Comparison of ENCODE assay signal across 21 cellular contexts in the genomic region with DNA sequence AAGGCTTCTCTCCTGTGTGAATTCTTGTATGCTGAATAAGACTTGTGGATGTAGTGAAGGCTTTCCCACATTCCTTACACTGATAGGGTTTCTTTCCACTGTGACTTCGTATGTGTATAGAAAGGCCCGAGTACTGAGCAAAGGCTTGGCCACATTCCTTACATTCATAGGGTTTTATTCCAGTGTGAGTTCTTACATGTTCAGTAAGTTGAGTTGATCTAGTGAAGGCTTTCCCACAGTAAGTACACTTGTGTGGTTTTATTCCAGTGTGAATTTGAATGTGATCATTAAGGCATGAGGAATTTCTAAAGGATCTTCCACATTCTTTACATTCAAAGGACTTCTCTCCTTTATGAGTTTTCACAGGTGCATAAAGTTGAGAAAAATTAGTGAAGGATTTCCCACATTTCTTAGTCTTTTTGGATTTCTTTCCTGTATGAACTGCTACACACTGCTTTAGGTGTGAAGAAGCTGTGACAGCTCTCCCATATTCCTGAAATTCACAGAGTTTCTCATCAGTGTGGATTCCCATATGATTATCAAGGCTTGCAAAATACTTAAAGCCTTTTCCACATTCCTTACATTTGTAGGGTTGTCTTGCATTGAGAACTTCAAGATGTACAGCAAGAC. TPM values are rescaled to one million over a fixed set of nuclear protein-coding genes. Genes with fewer than 3 reads are reported as not detected.
DNase-seq lines count a peak whose midpoint lies in the region; ATAC-seq, FAIRE-seq and TF ChIP-seq lines count a peak whose summit lies in the region.
"Had no signal": no experiment of that assay in that cellular context is flagged by ENCODE, and none has a peak within 500 bp of the region (broad histone marks: within the 10 kb centered on the region; RNA-seq: fewer than 3 reads in every experiment).

No MANE protein-coding gene starts in this region.

- peaks cover 74 to 97% (median 86%) of the 10 kb centered on the region in 11 experiments for H3K36me3 ChIP-seq in BLaER1 treated with 17β-estradiol and CSF1 and Interleukin-3, amounts not matched to agents 10 nM and 100 nM
- peaks cover 82% of the 10 kb centered on the region for H3K36me3 ChIP-seq in OCI-LY7 (ENCODE audit: insufficient read depth, low read length)
- H3K36me3 ChIP-seq in GM12878 (ENCODE audit: control insufficient read depth in 2 of 2, insufficient read depth in 2 of 2, low read length in 1 of 2) = peaks cover 9 to 34% of the 10 kb centered on the region in 2 experiments

- POLR2A ChIA-PET in OCI-LY7 (lab: Charles Lee) = no interaction called here
- POLR2A ChIA-PET in GM12878 (lab: Charles Lee) = no interaction called here

- BruUV-seq in OCI-LY7 (replicated peaks; lab: Mats Ljungman, UMichigan) (TSS peak; percentile 44), GM12878 (replicated peaks; lab: Mats Ljungman, UMichigan) (TSS peak; percentile 36)

- no peak for TF ChIP-seq EP300 in GM12878 (IDR thresholded peaks at IDR 0.05; ENCODE audit: borderline replicate concordance in 1 of 2, control insufficient read depth in 1 of 2, low read depth in 2 of 2, low read length in 2 of 2)

- no peak for FAIRE-seq in GM12878 (lab: Jason Lieb, UNC)
- FAIRE-seq: D721Med had no signal

- H3K9me3 ChIP-seq in BLaER1 treated with 17β-estradiol and CSF1 and Interleukin-3, amounts not matched to agents 10 nM and 100 nM (replicated peaks in 1 of 11) = peaks cover 60 to 94% (median 68%) of the 10 kb centered on the region in 11 experiments
- H3K9me3 ChIP-seq in OCI-LY7 (ENCODE audit: low read length) (peaks cover 15% of the 10 kb centered on the region; the same call in 1 of the 2 replicates), GM12878 (replicated peaks; ENCODE audit: control insufficient read depth, insufficient read depth, low read length) (peaks cover 25% of the 10 kb centered on the region)

- no peaks in the 10 kb centered on the region for H3K4me1 ChIP-seq in BLaER1 treated with 17β-estradiol and CSF1 and Interleukin-3, amounts not matched to agents 10 nM and 100 nM
- H3K4me1 ChIP-seq in OCI-LY7 (ENCODE audit: insufficient read depth, low read length, poor library complexity, severe bottlenecking) = no peaks in the 10 kb centered on the region
- H3K4me1 ChIP-seq in GM12878 (ENCODE audit: control insufficient read depth, insufficient read depth, low read length) = no peaks in the 10 kb centered on the region

- in situ Hi-C loops in GM12878 (cut with MboI) = no loop called here

- H4K20me1 ChIP-seq in BLaER1 treated with 17β-estradiol and CSF1 and Interleukin-3, amounts not matched to agents 10 nM and 100 nM = no peaks in the 10 kb centered on the region
- H4K20me1 ChIP-seq in OCI-LY7 (ENCODE audit: insufficient read depth, low read length) (no peaks in the 10 kb centered on the region), GM12878 (ENCODE audit: control insufficient read depth, insufficient read depth) (no peaks in the 10 kb centered on the region)

- no peak for TF ChIP-seq POLR2A in GM12878 (IDR thresholded peaks at IDR 0.05; ENCODE audit: low read depth, low read length)

- SMC1A ChIA-PET in GM12878 (lab: Charles Lee; ENCODE audit: uncharacterized antibody, unreplicated experiment) = no interaction called here

- no peaks in the 10 kb centered on the region for H3K4me1 Mint-ChIP-seq in progenitor cell of endocrine pancreas (ENCODE audit: low read depth)
- no peaks in the 10 kb centered on the region for H3K4me1 Mint-ChIP-seq in stimulated activated effector memory CD8-positive, alpha-beta T cell treated with anti-CD3 and anti-CD28 coated beads, Interleukin-12 subunit alpha, Interleukin-12 subunit beta, amount 100 ng/mL, for 72 hours
- H3K4me1 Mint-ChIP-seq: CD14-positive monocyte had no signal

- no peaks in the 10 kb centered on the region for H3K27me3 ChIP-seq in BLaER1 treated with 17β-estradiol and CSF1 and Interleukin-3, amounts not matched to agents 10 nM and 100 nM
- no peaks in the 10 kb centered on the region for H3K27me3 ChIP-seq in GM12878 (replicated peaks in 1 of 2; ENCODE audit: control insufficient read depth in 2 of 2, insufficient read depth in 2 of 2, low read length in 1 of 2)

- TF ChIP-seq CTCF in OCI-LY7 (conservative IDR thresholded peaks at IDR 0.05; ENCODE audit: low read length) (no peak), GM12878 (IDR thresholded peaks at IDR 0.05 in 2 of 3, conservative IDR thresholded peaks at IDR 0.05 in 1 of 3; ENCODE audit: control insufficient read depth in 2 of 3, extremely low read depth in 1 of 3, insufficient read depth in 1 of 3, low read depth in 3 of 3, low read length in 3 of 3) (no peak), progenitor cell of endocrine pancreas (IDR thresholded peaks at IDR 0.05; ENCODE audit: unreplicated experiment) (no peak)

- no peaks in the 10 kb centered on the region for H3K27me3 Mint-ChIP-seq in progenitor cell of endocrine pancreas

- no peak overlapping the region for H3K4me2 ChIP-seq in BLaER1 treated with 17β-estradiol and CSF1 and Interleukin-3, amounts not matched to agents 10 nM and 100 nM
- H3K4me2 ChIP-seq in OCI-LY7 (ENCODE audit: low read length) (no peak overlapping the region), GM12878 (ENCODE audit: control insufficient read depth, insufficient read depth) (no peak overlapping the region)

- peak overlapping the region; percentile 56 for H3K27ac Mint-ChIP-seq in progenitor cell of endocrine pancreas
- H3K27ac Mint-ChIP-seq in stimulated activated effector memory CD8-positive, alpha-beta T cell treated with anti-CD3 and anti-CD28 coated beads, Interleukin-12 subunit alpha, Interleukin-12 subunit beta, amount 100 ng/mL, for 72 hours = no peak overlapping the region
- H3K27ac Mint-ChIP-seq: CD14-positive monocyte had no signal

- H3K4me3 ChIP-seq in BLaER1 treated with 17β-estradiol and CSF1 and Interleukin-3, amounts not matched to agents 10 nM and 100 nM = peak overlapping the region in 7 of 10 experiments; percentile 21 to 48 (median 25); a peak in 9 of 20 replicates
- H3K4me3 ChIP-seq in OCI-LY7 (ENCODE audit: low read depth, low read length, poor library complexity, severe bottlenecking) = no peak overlapping the region
- H3K4me3 ChIP-seq in GM12878 = no peak overlapping the region

- CTCF ChIA-PET in OCI-LY7 (lab: Charles Lee; ENCODE audit: unreplicated experiment) (no interaction called here), GM12878 (lab: Yijun Ruan, JAX) (no interaction called here)

- peaks cover 43% of the 10 kb centered on the region for H3K9me3 Mint-ChIP-seq in progenitor cell of endocrine pancreas (ENCODE audit: low read depth)
- H3K9me3 Mint-ChIP-seq in stimulated activated effector memory CD8-positive, alpha-beta T cell treated with anti-CD3 and anti-CD28 coated beads, Interleukin-12 subunit alpha, Interleukin-12 subunit beta, amount 100 ng/mL, for 72 hours = peaks cover 17% of the 10 kb centered on the region

- DNase-seq in OCI-LY7 (ENCODE audit: low spot score) (no peak), GM12878 (ENCODE audit: low read depth, low spot score) (no peak), progenitor cell of endocrine pancreas (ENCODE audit: low spot score, unreplicated experiment) (no peak)
- no peak for DNase-seq in activated CD8-positive, alpha-beta memory T cell treated with anti-CD3 and anti-CD28 coated beads for 24 hours
- no peak for DNase-seq in stimulated activated effector memory CD8-positive, alpha-beta T cell treated with anti-CD3 and anti-CD28 coated beads, Interleukin-12 subunit alpha, Interleukin-12 subunit beta, amount 100 ng/mL, for 72 hours (ENCODE audit: low spot score in 2 of 2)
- DNase-seq: AML-193, DMS53, GF-D8, H7, NCI-H1105, NCI-H2029 treated with DMSO at 0.1 percent for 48 hours, NCI-H2171, NCI-H345, NCI-H524 treated with DMSO at 0.1 percent for 48 hours, NCI-H82, Right ventricle myocardium superior had no signal

- intact Hi-C loops in OCI-LY7 (cut with micrococcal nuclease; ENCODE audit: unreplicated experiment) (no loop called here), GM12878 (cut with micrococcal nuclease; ENCODE audit: unreplicated experiment) (no loop called here)

- no peak overlapping the region for H3K9ac ChIP-seq in BLaER1 treated with 17β-estradiol and CSF1 and Interleukin-3, amounts not matched to agents 10 nM and 100 nM
- H3K9ac ChIP-seq in GM12878 (ENCODE audit: control insufficient read depth, insufficient read depth, low read length) = no peak overlapping the region

- no peak for TF ChIP-seq RAD21 in GM12878 (IDR thresholded peaks at IDR 0.05; ENCODE audit: insufficient read depth, low read depth, low read length)

- H3K79me2 ChIP-seq in OCI-LY7 (ENCODE audit: insufficient read depth, low read depth, low read length) = no peaks in the 10 kb centered on the region
- H3K79me2 ChIP-seq in GM12878 (ENCODE audit: control insufficient read depth, insufficient read depth, low read length) = no peaks in the 10 kb centered on the region

- RAD21 ChIA-PET in GM12878 (lab: Charles Lee; ENCODE audit: unreplicated experiment) = no interaction called here

- H3K4me3 Mint-ChIP-seq in progenitor cell of endocrine pancreas (ENCODE audit: low read depth) = no peak overlapping the region
- no peak overlapping the region for H3K4me3 Mint-ChIP-seq in stimulated activated effector memory CD8-positive, alpha-beta T cell treated with anti-CD3 and anti-CD28 coated beads, Interleukin-12 subunit alpha, Interleukin-12 subunit beta, amount 100 ng/mL, for 72 hours
- H3K4me3 Mint-ChIP-seq: CD14-positive monocyte had no signal

- no peak overlapping the region for H3K27ac ChIP-seq in BLaER1 treated with 17β-estradiol and CSF1 and Interleukin-3, amounts not matched to agents 10 nM and 100 nM
- H3K27ac ChIP-seq in OCI-LY7 (ENCODE audit: low read depth, low read length, poor library complexity, severe bottlenecking) (no peak overlapping the region), GM12878 (ENCODE audit: control insufficient read depth, insufficient read depth) (no peak overlapping the region)
- H3K27ac ChIP-seq: HL-60 had no signal

- no peak overlapping the region for H2AFZ ChIP-seq in OCI-LY7 (ENCODE audit: low read length)
- no peak overlapping the region for H2AFZ ChIP-seq in GM12878 (ENCODE audit: control insufficient read depth, low read depth, low read length)

- H3K36me3 Mint-ChIP-seq in progenitor cell of endocrine pancreas (ENCODE audit: insufficient read depth) = peaks cover 82% of the 10 kb centered on the region
- peaks cover 55% of the 10 kb centered on the region for H3K36me3 Mint-ChIP-seq in stimulated activated effector memory CD8-positive, alpha-beta T cell treated with anti-CD3 and anti-CD28 coated beads, Interleukin-12 subunit alpha, Interleukin-12 subunit beta, amount 100 ng/mL, for 72 hours

- ATAC-seq in GM12878 = no peak
- ATAC-seq in HG03175 (IDR thresholded peaks at IDR 0.05; ENCODE audit: unreplicated experiment) = no peak
- ATAC-seq in stimulated activated effector memory CD8-positive, alpha-beta T cell treated with anti-CD3 and anti-CD28 coated beads, Interleukin-12 subunit alpha, Interleukin-12 subunit beta, amount 100 ng/mL, for 72 hours = no peak

- no peaks in the 10 kb centered on the region for H3K9me2 ChIP-seq in OCI-LY7 (ENCODE audit: insufficient read depth, low read length)

- 100% methylated on average over 2 of the region's 2 CpGs for WGBS in GM12878 (ENCODE audit: insufficient coverage, insufficient replicate concordance, low lambda C conversion rate, missing lambda C conversion rate)

RNA-seq across cellular contexts. Expression of a gene that starts 10.4 kb away (rescaled TPM):
- 14.9 and 17.3 TPM in 2 replicates for total RNA-seq in OCI-LY7 (2014; rRNA removed; shearing (Covaris generic))
- 22.2 and 25.3 TPM in 2 replicates for total RNA-seq in OCI-LY7 (2022)
- total RNA-seq in GM12878 (2013; cell fraction: nucleolus; rRNA removed) = 97.5 and 99.9 TPM in 2 replicates
- 15.3 and 23.7 TPM in 2 replicates for total RNA-seq in GM12878 (2014; rRNA removed)
- total RNA-seq in GM12878 (2014; rRNA removed; fragmentation: Illumina TruSeq; extraction: Trizol) = 23.7 and 24.0 TPM in 2 replicates
- 17.7 and 21.2 TPM in 2 replicates for total RNA-seq in GM12878 (2021)
- 12.1 TPM for polyA plus RNA-seq in GM12878 (2011; ENCODE audit: low read depth)
- 38.2 and 44.2 TPM in 2 replicates for polyA plus RNA-seq in GM12878 (2011; rRNA removed)
- 23.3 and 26.9 TPM in 2 replicates for polyA plus RNA-seq in GM12878 (2011; cell fraction: cytosol; rRNA removed)
- 44.4 and 56.0 TPM in 2 replicates for polyA plus RNA-seq in GM12878 (2011; cell fraction: nucleus; rRNA removed)
- 20.8 and 21.0 TPM in 2 replicates for polyA plus RNA-seq in GM12878 (2012)
- 25.5 and 28.0 TPM in 2 replicates for polyA plus RNA-seq in GM12878 (2014; fragmentation: Illumina TruSeq; extraction: Trizol)
- polyA plus RNA-seq in GM12878 (2014; fragmentation: Nextera tagmentation; extraction: Ambion mirVana) = 10 to 100 TPM; 12.8 to 18.8 TPM
- polyA plus RNA-seq in GM12878 (2014; rRNA removed) = 17.0 and 19.4 TPM in 2 replicates
- polyA plus RNA-seq in GM12878 (2016; fragmentation: Nextera tagmentation; extraction: Ambion mirVana) = 10 to 100 TPM; 18.3 to 23.2 TPM
- polyA minus RNA-seq in GM12878 (2011; rRNA and poly(A)+ RNA removed) = 59.7 and 79.6 TPM in 2 replicates
- polyA minus RNA-seq in GM12878 (2011; cell fraction: cytosol; rRNA and poly(A)+ RNA removed) = 15.1 and 18.9 TPM in 2 replicates
- 43.5 and 57.7 TPM in 2 replicates for polyA minus RNA-seq in GM12878 (2011; cell fraction: nucleus; rRNA and poly(A)+ RNA removed)
- total RNA-seq in progenitor cell of endocrine pancreas = 84.9 and 90.1 TPM in 2 replicates

RNA-seq across cellular contexts. Expression of a gene that starts 26.3 kb away (rescaled TPM):
- 55.3 and 74.4 TPM in 2 replicates for total RNA-seq in OCI-LY7 (2014; rRNA removed; shearing (Covaris generic))
- total RNA-seq in OCI-LY7 (2022) (50.5 and 57.9 TPM in 2 replicates), GM12878 (2014; rRNA removed) (55.0 and 69.4 TPM in 2 replicates), GM12878 (2014; rRNA removed; fragmentation: Illumina TruSeq; extraction: Trizol) (75.0 and 75.5 TPM in 2 replicates), GM12878 (2021) (44.9 and 47.1 TPM in 2 replicates), progenitor cell of endocrine pancreas (53.9 and 57.0 TPM in 2 replicates)
- 116 and 119 TPM in 2 replicates for total RNA-seq in GM12878 (2013; cell fraction: nucleolus; rRNA removed)
- polyA plus RNA-seq in GM12878 (2011; ENCODE audit: low read depth) = 13.3 TPM
- polyA plus RNA-seq in GM12878 (2011; rRNA removed) (20.0 and 28.0 TPM in 2 replicates), GM12878 (2014; fragmentation: Illumina TruSeq; extraction: Trizol) (18.0 and 24.6 TPM in 2 replicates), GM12878 (2014; fragmentation: Nextera tagmentation; extraction: Ambion mirVana) (10 to 100 TPM in 1 of 2 experiments, 1 to 10 TPM in 1; 4.8 to 14.6 TPM), GM12878 (2014; rRNA removed) (12.8 and 13.5 TPM in 2 replicates), GM12878 (2016; fragmentation: Nextera tagmentation; extraction: Ambion mirVana) (10 to 100 TPM; 14.3 to 17.4 TPM)
- polyA plus RNA-seq in GM12878 (2011; cell fraction: cytosol; rRNA removed) = 6.6 and 9.5 TPM in 2 replicates
- polyA plus RNA-seq in GM12878 (2011; cell fraction: nucleus; rRNA removed) = 10.6 and 12.5 TPM in 2 replicates
- 13.4 and 16.8 TPM in 2 replicates for polyA plus RNA-seq in GM12878 (2012)
- polyA minus RNA-seq in GM12878 (2011; rRNA and poly(A)+ RNA removed) = 35.3 and 51.1 TPM in 2 replicates
- 26.5 and 29.9 TPM in 2 replicates for polyA minus RNA-seq in GM12878 (2011; cell fraction: cytosol; rRNA and poly(A)+ RNA removed)
- 8.8 and 10.9 TPM in 2 replicates for polyA minus RNA-seq in GM12878 (2011; cell fraction: nucleus; rRNA and poly(A)+ RNA removed)

Comparison
In these comparisons a context has a peak if more than half of its experiments do, and no peak if none do; other contexts are left out.
1. H3K4me3 ChIP-seq: peak in BLaER1 treated with 17β-estradiol and CSF1 and Interleukin-3, amounts not matched to agents 10 nM and 100 nM (7 of 10); none in OCI-LY7 (single experiment) and GM12878 (single experiment).